12 cellular contexts compared by ENCODE assay signal in genomic region chr2:105872142-105872728, GRCh38.
DNase-seq lines count a peak whose midpoint lies in the region; ATAC-seq and TF ChIP-seq lines count a peak whose summit lies in the region.
"Had no signal": no experiment of that assay in that cellular context is flagged by ENCODE, and none has a peak within 500 bp of the region (broad histone marks: within the 10 kb centered on the region; RNA-seq: fewer than 3 reads in every experiment).

No MANE protein-coding gene starts in this region.

- DNase-seq in activated CD4-positive, alpha-beta T cell treated with anti-CD3 and anti-CD28 coated beads for 36 hours: peak; percentile 41
- no peak for DNase-seq in activated CD4-positive, alpha-beta T cell treated with anti-CD3 and anti-CD28 coated beads for 48 hours
- DNase-seq in activated naive CD8-positive, alpha-beta T cell treated with anti-CD3 and anti-CD28 coated beads for 36 hours: peak; percentile 33
- DNase-seq in NCI-H146 treated with DMSO at 0.1 percent for 48 hours (lab: John Stamatoyannopoulos, UW; ENCODE audit: unreplicated experiment) (no peak), SIG-M5 treated with dmso at 0.1 percent for 504 hours (lab: John Stamatoyannopoulos, UW; ENCODE audit: unreplicated experiment) (no peak), globus pallidus (ENCODE audit: low spot score) (no peak)
- DNase-seq: brain microvascular endothelial cell had no signal

- POLR2A ChIA-PET in activated CD4-positive, alpha-beta T cell treated with anti-CD3 and anti-CD28 coated beads for 36 hours (lab: Charles Lee): no interaction called here

- H3K4me3 Mint-ChIP-seq in activated CD4-positive, alpha-beta T cell treated with anti-CD3 and anti-CD28 coated beads for 36 hours: peak overlapping the region; percentile 6
- peak overlapping the region; percentile 32 for H3K4me3 Mint-ChIP-seq in activated naive CD8-positive, alpha-beta T cell treated with anti-CD3 and anti-CD28 coated beads for 36 hours
- H3K4me3 Mint-ChIP-seq: mesothelial cell of epicardium had no signal

- no peaks in the 10 kb centered on the region for H3K9me3 Mint-ChIP-seq in activated CD4-positive, alpha-beta T cell treated with anti-CD3 and anti-CD28 coated beads for 36 hours (ENCODE audit: low read depth)
- no peaks in the 10 kb centered on the region for H3K9me3 Mint-ChIP-seq in activated naive CD8-positive, alpha-beta T cell treated with anti-CD3 and anti-CD28 coated beads for 36 hours
- H3K9me3 Mint-ChIP-seq: mesothelial cell of epicardium had no signal

- no peaks in the 10 kb centered on the region for H3K27me3 ChIP-seq in neutrophil
- H3K27me3 ChIP-seq: brain microvascular endothelial cell, hepatocyte, suprapubic skin had no signal

- H3K36me3 ChIP-seq in neutrophil: peaks cover 34% of the 10 kb centered on the region
- H3K36me3 ChIP-seq: brain microvascular endothelial cell had no signal

- peaks cover 64% of the 10 kb centered on the region for H3K36me3 Mint-ChIP-seq in activated CD4-positive, alpha-beta T cell treated with anti-CD3 and anti-CD28 coated beads for 36 hours (ENCODE audit: low read depth)
- H3K36me3 Mint-ChIP-seq in activated naive CD8-positive, alpha-beta T cell treated with anti-CD3 and anti-CD28 coated beads for 36 hours: peaks cover 65% of the 10 kb centered on the region

- CTCF ChIA-PET in activated CD4-positive, alpha-beta T cell treated with anti-CD3 and anti-CD28 coated beads for 36 hours (lab: Charles Lee): no interaction called here

- no peak for TF ChIP-seq CTCF in neutrophil (IDR thresholded peaks at IDR 0.05)

- no peaks in the 10 kb centered on the region for H3K27me3 Mint-ChIP-seq in activated CD4-positive, alpha-beta T cell treated with anti-CD3 and anti-CD28 coated beads for 36 hours
- no peaks in the 10 kb centered on the region for H3K27me3 Mint-ChIP-seq in activated naive CD8-positive, alpha-beta T cell treated with anti-CD3 and anti-CD28 coated beads for 36 hours

- H3K4me1 ChIP-seq in neutrophil (ENCODE audit: control insufficient read depth in 1 of 2, insufficient read depth in 1 of 2, low read depth in 1 of 2, low read length in 1 of 2): no peaks in the 10 kb centered on the region

- H3K4me3 ChIP-seq in neutrophil (ENCODE audit: low read depth in 1 of 2, low read length in 1 of 2): no peak overlapping the region
- H3K4me3 ChIP-seq: hepatocyte, suprapubic skin had no signal

- intact Hi-C loops in activated CD4-positive, alpha-beta T cell treated with anti-CD3 and anti-CD28 coated beads for 36 hours (cut with DNase I, micrococcal nuclease): loop anchor here in 1 of 2 experiments (2.0 to 5.0 kb wide), 2 partner anchors 15 to 55 kb away; no protein-coding TSS in a partner anchor

- H3K27ac ChIP-seq in neutrophil: peak overlapping the region; percentile 5
- H3K27ac ChIP-seq: brain microvascular endothelial cell, suprapubic skin had no signal

- H3K27ac Mint-ChIP-seq in activated CD4-positive, alpha-beta T cell treated with anti-CD3 and anti-CD28 coated beads for 36 hours: peak overlapping the region; percentile 75
- peak overlapping the region; percentile 90 for H3K27ac Mint-ChIP-seq in activated naive CD8-positive, alpha-beta T cell treated with anti-CD3 and anti-CD28 coated beads for 36 hours

- peaks cover 99% of the 10 kb centered on the region for H3K4me1 Mint-ChIP-seq in activated CD4-positive, alpha-beta T cell treated with anti-CD3 and anti-CD28 coated beads for 36 hours
- H3K4me1 Mint-ChIP-seq in activated naive CD8-positive, alpha-beta T cell treated with anti-CD3 and anti-CD28 coated beads for 36 hours: peaks cover 94% of the 10 kb centered on the region

- no peaks in the 10 kb centered on the region for H3K9me3 ChIP-seq in neutrophil
- H3K9me3 ChIP-seq: suprapubic skin had no signal

- ATAC-seq in activated CD4-positive, alpha-beta T cell treated with anti-CD3 and anti-CD28 coated beads for 36 hours: peak; percentile 20
- ATAC-seq in GM19351 (IDR thresholded peaks at IDR 0.05; ENCODE audit: unreplicated experiment): peak; percentile 28

Comparison
In these comparisons a context has a peak if more than half of its experiments do, and no peak if none do; other contexts are left out.
1. DNase-seq: peak in activated CD4-positive, alpha-beta T cell treated with anti-CD3 and anti-CD28 coated beads for 36 hours (single experiment) and activated naive CD8-positive, alpha-beta T cell treated with anti-CD3 and anti-CD28 coated beads for 36 hours (single experiment); none in activated CD4-positive, alpha-beta T cell treated with anti-CD3 and anti-CD28 coated beads for 48 hours (single experiment), NCI-H146 treated with DMSO at 0.1 percent for 48 hours (single experiment), SIG-M5 treated with dmso at 0.1 percent for 504 hours (single experiment) and globus pallidus (single experiment).